ENCODE assay signal across 24 cellular contexts in the genomic region with DNA sequence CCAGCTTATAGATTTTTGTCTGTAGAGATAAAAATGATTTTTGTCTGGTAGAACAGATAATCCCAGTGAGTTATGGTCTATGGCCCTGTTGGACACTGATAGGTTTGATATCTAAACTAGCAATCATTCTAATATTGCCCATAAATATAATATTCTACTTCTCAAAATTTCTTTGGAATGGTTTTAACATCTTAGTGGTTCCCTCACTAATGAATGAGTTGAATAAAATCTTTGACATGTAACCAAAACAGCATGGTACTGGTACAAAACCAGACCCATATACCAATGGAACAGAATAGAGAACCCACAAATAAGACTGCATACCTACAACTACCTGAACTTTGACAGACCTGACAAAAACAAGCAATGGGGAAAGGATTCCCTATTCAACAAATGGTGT.
"Had no signal": no experiment of that assay in that cellular context is flagged by ENCODE, and none has a peak within 500 bp of the region (broad histone marks: within the 10 kb centered on the region; RNA-seq: fewer than 3 reads in every experiment).

No MANE protein-coding gene starts in this region.

- H3K4me3 ChIP-seq: stomach, suprapubic skin, testis, thoracic aorta, thyroid gland, tibial artery, tibial nerve, transverse colon, upper lobe of left lung, upper lobe of right lung, uterus, vagina had no signal

- H3K9me3 ChIP-seq: stomach, suprapubic skin, testis, thoracic aorta, thyroid gland, tibial artery, transverse colon, upper lobe of left lung, upper lobe of right lung, uterus, vagina had no signal

- H3K4me1 ChIP-seq: testis, thyroid gland, tibial nerve, transverse colon, upper lobe of left lung, upper lobe of right lung, uterus had no signal

- H3K36me3 ChIP-seq: stomach, suprapubic skin, thoracic aorta, thyroid gland, tibial artery, tibial nerve, transverse colon, upper lobe of left lung, upper lobe of right lung, uterus, vagina had no signal

- DNase-seq: stimulated activated CD4-positive, alpha-beta T cell treated with anti-CD3 and anti-CD28 coated beads, Interleukin-2, amount 100 ng/mL, for 48 hours; stimulated activated CD4-positive, alpha-beta T cell treated with anti-CD3 and anti-CD28 coated beads, Interleukin-4, amount 100 ng/mL, for 1 hour; stimulated activated CD4-positive, alpha-beta T cell treated with anti-CD3 and anti-CD28 coated beads, Interleukin-4, amount 100 ng/mL, for 24 hours; stimulated activated CD4-positive, alpha-beta T cell treated with anti-CD3 and anti-CD28 coated beads, Interleukin-4, amount 100 ng/mL, for 4 hours; stimulated activated CD8-positive, alpha-beta memory T cell treated with anti-CD3 and anti-CD28 coated beads, Interleukin-4, amount 100 ng/mL, for 48 hours; stimulated activated naive B cell treated with anti-CD40 and anti-IgM and Interleukin-4, amounts not matched to agents 10 μg/mL and 1 μg/mL and 100 μg/mL, for 72 hours; stimulated activated naive CD4-positive, alpha-beta T cell; stimulated activated naive CD4-positive, alpha-beta T cell treated with Interleukin-2 at 50 U/mL for 16 hours; stimulated activated naive CD8-positive, alpha-beta T cell treated with anti-CD3 and anti-CD28 coated beads, Interleukin-15, amount 100 ng/mL, for 72 hours; stimulated activated naive CD8-positive, alpha-beta T cell treated with anti-CD3 and anti-CD28 coated beads, Interleukin-15, Interleukin-2, amounts not matched to agents 100 U/mL and 50 U/mL, for 24 hours; stomach; substantia nigra; testis; thyroid gland; tibial artery; transverse colon; trophoblast cell; upper lobe of left lung; upper lobe of right lung; uterus had no signal

- H3K27ac ChIP-seq: stomach, suprapubic skin, testis, thoracic aorta, thyroid gland, tibial artery, tibial nerve, transverse colon, upper lobe of left lung, upper lobe of right lung, uterus, vagina had no signal
